8 cellular contexts compared by ENCODE assay signal in the genomic region with DNA sequence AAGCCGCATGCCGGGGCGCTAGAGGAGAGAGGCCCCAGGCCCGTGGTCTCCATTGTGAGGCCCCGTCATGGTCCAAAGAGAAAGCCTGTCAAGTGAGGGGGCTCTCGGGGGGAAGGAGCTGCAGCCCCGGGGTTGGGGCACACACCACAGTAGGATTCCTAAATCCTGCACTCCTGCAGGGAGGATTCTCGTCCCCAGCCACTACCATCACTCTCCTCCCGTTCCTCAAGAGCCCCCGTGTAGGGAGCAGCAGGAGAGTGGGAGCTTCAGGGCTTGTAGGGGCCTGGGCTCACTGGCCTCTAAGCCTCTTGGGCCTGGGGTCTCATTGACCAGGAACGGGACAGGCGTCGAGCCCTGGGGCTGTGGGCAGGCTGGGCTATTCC. TPM values are rescaled to one million over a fixed set of nuclear protein-coding genes. Genes with fewer than 3 reads are reported as not detected.
DNase-seq lines count a peak whose midpoint lies in the region; ATAC-seq and TF ChIP-seq lines count a peak whose summit lies in the region.

No MANE protein-coding gene starts in this region.

- DNase-seq in HFFc6 = no peak
- DNase-seq in caudate nucleus (lab: John Stamatoyannopoulos, UW) = no peak
- DNase-seq in naive B cell = no peak
- no peak for DNase-seq in OCI-M1 (lab: John Stamatoyannopoulos, UW)
- DNase-seq in NCI-H1436 (lab: John Stamatoyannopoulos, UW) = no peak
- DNase-seq in NK-92 (lab: John Stamatoyannopoulos, UW; ENCODE audit: unreplicated experiment) = no peak
- DNase-seq in NCI-H526 treated with DMSO at 0.1 percent for 48 hours (lab: John Stamatoyannopoulos, UW) = no peak

- H3K36me3 Mint-ChIP-seq in HFFc6 (ENCODE audit: low read depth) = no peaks in the 10 kb centered on the region
- no peaks in the 10 kb centered on the region for H3K36me3 Mint-ChIP-seq in naive B cell

- peak overlapping the region; percentile 82 for H3K4me3 Mint-ChIP-seq in HFFc6
- H3K4me3 Mint-ChIP-seq in naive B cell = peak overlapping the region; percentile 81 to 94 (median 90)

- H3K27me3 Mint-ChIP-seq in HFFc6 (ENCODE audit: insufficient read depth) = peaks cover 7% of the 10 kb centered on the region; the same call in 1 of the 2 replicates
- H3K27me3 Mint-ChIP-seq in naive B cell = no peaks in the 10 kb centered on the region

- H3K27ac Mint-ChIP-seq in HFFc6 (peak overlapping the region; percentile 85), naive B cell (peak overlapping the region; percentile 54 to 98 (median 87))

- no peak for ATAC-seq in naive B cell (ENCODE audit: low read depth in 2 of 2)

- no peaks in the 10 kb centered on the region for H3K9me3 Mint-ChIP-seq in HFFc6
- H3K9me3 Mint-ChIP-seq in naive B cell = no peaks in the 10 kb centered on the region

- peak overlapping the region; percentile 80 for H3K27ac ChIP-seq in 22Rv1
- H3K27ac ChIP-seq in caudate nucleus (ENCODE audit: low read depth, low read length) = peak overlapping the region; percentile 91

- H3K4me1 Mint-ChIP-seq in HFFc6 (ENCODE audit: low read depth) = peaks cover 16% of the 10 kb centered on the region
- peaks cover 44 to 54% (median 45%) of the 10 kb centered on the region in 3 donors for H3K4me1 Mint-ChIP-seq in naive B cell

- TF ChIP-seq CTCF in 22Rv1 (IDR thresholded peaks at IDR 0.05) = no peak
- TF ChIP-seq CTCF in HFFc6 (IDR thresholded peaks at IDR 0.05) = no peak

RNA-seq across cellular contexts. Expression of a gene that starts 0.8 kb away (rescaled TPM):
- 1 to 10 TPM; 1.0 to 1.9 (median 1.6) TPM for total RNA-seq in HFFc6 (2021; fragmentation: NEBNext Ultra II Directional; extraction: Animal tissue kit (Norgen Biotek cat#: 25700))
- 10 to 100 TPM; 10.3 to 12.5 (median 11.1) TPM for polyA plus RNA-seq in naive B cell (ENCODE audit: low read depth in 6 of 6)

RNA-seq across cellular contexts. Expression of a gene that starts 0.9 kb away (rescaled TPM):
- total RNA-seq in HFFc6 (2021; fragmentation: NEBNext Ultra II Directional; extraction: Animal tissue kit (Norgen Biotek cat#: 25700)) = 10 to 100 TPM in 1 of 6 experiments, 1 to 10 TPM in 5; 7.4 to 10.8 (median 8.9) TPM
- polyA plus RNA-seq in naive B cell (ENCODE audit: low read depth in 6 of 6) = 1 to 10 TPM in 5 of 6 donors, not detected in 1; 1.2 to 2.6 (median 2.2) TPM

RNA-seq across cellular contexts. Expression of a gene that starts 6.7 kb away (rescaled TPM):
- 1 to 10 TPM in 1 of 6 experiments, under 1 TPM in 5; 0.55 to 1.1 (median 0.86) TPM for total RNA-seq in HFFc6 (2021; fragmentation: NEBNext Ultra II Directional; extraction: Animal tissue kit (Norgen Biotek cat#: 25700))
- polyA plus RNA-seq in naive B cell (ENCODE audit: low read depth in 6 of 6) = 10 to 100 TPM; 12.0 to 23.7 (median 16.1) TPM

RNA-seq across cellular contexts. Expression of a gene that starts 7.4 kb away (rescaled TPM):
- total RNA-seq in HFFc6 (2021; fragmentation: NEBNext Ultra II Directional; extraction: Animal tissue kit (Norgen Biotek cat#: 25700)) = 10 to 100 TPM; 18.0 to 25.8 (median 23.9) TPM
- polyA plus RNA-seq in naive B cell (ENCODE audit: low read depth in 6 of 6) = 10 to 100 TPM; 31.3 to 52.8 (median 35.5) TPM

RNA-seq across cellular contexts. Expression of a gene that starts 22.5 kb away (rescaled TPM):
- total RNA-seq in HFFc6 (2021; fragmentation: NEBNext Ultra II Directional; extraction: Animal tissue kit (Norgen Biotek cat#: 25700)) = 1 to 10 TPM; 1.6 to 2.7 (median 1.8) TPM
- polyA plus RNA-seq in naive B cell (ENCODE audit: low read depth in 6 of 6) = 10 to 100 TPM in 4 of 6 donors, 1 to 10 TPM in 2; 9.4 to 23.2 (median 14.1) TPM
